Comparison of ENCODE assay signal across 8 cellular contexts in the genomic region with DNA sequence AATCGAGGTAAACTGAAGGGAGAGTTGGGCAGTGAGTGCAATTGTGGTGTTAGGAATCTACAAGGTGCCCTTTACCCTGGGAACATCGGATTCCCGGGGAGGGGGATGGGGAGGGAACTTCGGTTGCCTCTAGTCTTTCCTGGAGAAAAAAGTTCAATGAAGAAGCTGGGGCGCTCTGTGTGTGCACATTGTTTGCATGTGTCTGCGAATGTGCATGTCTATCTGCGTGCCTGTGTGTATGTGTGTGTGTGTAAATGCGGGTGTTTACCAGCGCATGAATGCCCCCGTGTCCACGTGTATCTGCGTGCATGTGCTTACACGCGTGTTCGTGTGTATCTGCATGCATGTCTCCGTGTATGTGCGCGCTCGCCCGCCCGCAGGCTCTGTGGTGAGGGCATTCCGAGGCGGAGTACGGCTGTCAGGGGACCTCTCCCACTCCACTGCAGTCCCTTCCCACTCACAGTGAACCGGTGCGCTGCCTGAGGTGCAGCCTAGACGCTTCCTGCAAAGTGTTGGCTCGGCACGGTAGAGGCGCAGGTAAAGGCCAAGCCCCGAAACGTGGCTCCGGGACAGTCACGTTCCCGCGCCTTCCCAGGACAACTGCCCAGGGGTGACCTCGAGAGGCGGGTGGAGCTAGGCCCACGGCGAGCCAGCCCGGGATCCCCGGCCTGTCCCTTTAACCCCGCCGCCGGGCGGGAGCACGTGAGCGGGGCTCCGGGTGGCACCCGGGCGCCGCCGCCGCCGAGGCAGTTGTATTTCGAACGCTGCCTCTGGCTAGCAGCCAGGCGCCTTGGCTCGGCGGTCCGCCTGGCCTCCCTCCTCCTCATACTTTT. TPM values are rescaled to one million over a fixed set of nuclear protein-coding genes. Genes with fewer than 3 reads are reported as not detected.
DNase-seq lines count a peak whose midpoint lies in the region; ATAC-seq and TF ChIP-seq lines count a peak whose summit lies in the region.

No MANE protein-coding gene starts in this region.

- H3K9me3 Mint-ChIP-seq in activated CD4-positive, alpha-beta memory T cell treated with anti-CD3 and anti-CD28 coated beads for 36 hours, result no peaks in the 10 kb centered on the region
- no peaks in the 10 kb centered on the region for H3K9me3 Mint-ChIP-seq in activated CD4-positive, alpha-beta memory T cell treated with anti-CD3 and anti-CD28 coated beads, Interleukin-2, amount 10 ng/mL, durations not matched to agents 7 days and 5 days
- no peaks in the 10 kb centered on the region for H3K9me3 Mint-ChIP-seq in chondrocyte (ENCODE audit: low read depth)

- H3K27me3 Mint-ChIP-seq in activated CD4-positive, alpha-beta memory T cell treated with anti-CD3 and anti-CD28 coated beads for 36 hours, result peaks cover 49% of the 10 kb centered on the region
- peaks cover 62% of the 10 kb centered on the region for H3K27me3 Mint-ChIP-seq in activated CD4-positive, alpha-beta memory T cell treated with anti-CD3 and anti-CD28 coated beads, Interleukin-2, amount 10 ng/mL, durations not matched to agents 7 days and 5 days
- no peaks in the 10 kb centered on the region for H3K27me3 Mint-ChIP-seq in chondrocyte (ENCODE audit: low read depth)

- DNase-seq in activated CD4-positive, alpha-beta memory T cell treated with anti-CD3 and anti-CD28 coated beads for 36 hours, result peak; percentile 9
- DNase-seq in activated CD4-positive, alpha-beta memory T cell treated with anti-CD3 and anti-CD28 coated beads, Interleukin-2, amount 10 ng/mL, durations not matched to agents 7 days and 5 days, result no peak
- peak; percentile 58 for DNase-seq in NCI-H82 treated with DMSO at 0.1 percent for 48 hours (lab: John Stamatoyannopoulos, UW; ENCODE audit: unreplicated experiment)
- no peak for DNase-seq in chondrocyte (ENCODE audit: low spot score)
- DNase-seq in left lobe of liver (ENCODE audit: low spot score), result peak; percentile 68
- peak; percentile 17 for DNase-seq in testis

- POLR2A ChIA-PET in activated CD4-positive, alpha-beta memory T cell treated with anti-CD3 and anti-CD28 coated beads for 36 hours (lab: Charles Lee), result no interaction called here
- POLR2A ChIA-PET in activated CD4-positive, alpha-beta memory T cell treated with anti-CD3 and anti-CD28 coated beads, Interleukin-2, amount 10 ng/mL, durations not matched to agents 7 days and 5 days (lab: Charles Lee), result no interaction called here

- peak overlapping the region; percentile 33 for H3K4me3 Mint-ChIP-seq in activated CD4-positive, alpha-beta memory T cell treated with anti-CD3 and anti-CD28 coated beads for 36 hours
- no peak overlapping the region for H3K4me3 Mint-ChIP-seq in activated CD4-positive, alpha-beta memory T cell treated with anti-CD3 and anti-CD28 coated beads, Interleukin-2, amount 10 ng/mL, durations not matched to agents 7 days and 5 days
- H3K4me3 Mint-ChIP-seq in chondrocyte (ENCODE audit: unreplicated experiment), result peak overlapping the region; percentile 96

- H3K27me3 ChIP-seq in testis, result no peaks in the 10 kb centered on the region

- no peaks in the 10 kb centered on the region for H3K9me3 ChIP-seq in testis

- peak; percentile 84 for ATAC-seq in left lobe of liver
- no peak for ATAC-seq in HG02610 (IDR thresholded peaks at IDR 0.05; ENCODE audit: unreplicated experiment)
- no peak for ATAC-seq in HG02642 (IDR thresholded peaks at IDR 0.05; ENCODE audit: poor library complexity, unreplicated experiment)

- peaks cover 18% of the 10 kb centered on the region for H3K4me1 ChIP-seq in testis

- no peak overlapping the region for H3K27ac Mint-ChIP-seq in activated CD4-positive, alpha-beta memory T cell treated with anti-CD3 and anti-CD28 coated beads for 36 hours
- no peak overlapping the region for H3K27ac Mint-ChIP-seq in activated CD4-positive, alpha-beta memory T cell treated with anti-CD3 and anti-CD28 coated beads, Interleukin-2, amount 10 ng/mL, durations not matched to agents 7 days and 5 days
- peak overlapping the region; percentile 97 for H3K27ac Mint-ChIP-seq in chondrocyte (ENCODE audit: unreplicated experiment)

- WGBS in testis, 2 donors, result 2 to 4% methylated on average over 32 to 61 of the region's 61 CpGs

- H3K27ac ChIP-seq in testis, result no peak overlapping the region

- TF ChIP-seq POLR2A in testis (IDR thresholded peaks at IDR 0.05), result no peak

- peaks cover 12% of the 10 kb centered on the region for H3K4me1 Mint-ChIP-seq in activated CD4-positive, alpha-beta memory T cell treated with anti-CD3 and anti-CD28 coated beads for 36 hours (ENCODE audit: low read depth)
- peaks cover 16% of the 10 kb centered on the region for H3K4me1 Mint-ChIP-seq in activated CD4-positive, alpha-beta memory T cell treated with anti-CD3 and anti-CD28 coated beads, Interleukin-2, amount 10 ng/mL, durations not matched to agents 7 days and 5 days
- peaks cover 39% of the 10 kb centered on the region for H3K4me1 Mint-ChIP-seq in chondrocyte (ENCODE audit: low read depth)

- H3K36me3 Mint-ChIP-seq in activated CD4-positive, alpha-beta memory T cell treated with anti-CD3 and anti-CD28 coated beads for 36 hours, result no peaks in the 10 kb centered on the region
- H3K36me3 Mint-ChIP-seq in activated CD4-positive, alpha-beta memory T cell treated with anti-CD3 and anti-CD28 coated beads, Interleukin-2, amount 10 ng/mL, durations not matched to agents 7 days and 5 days (ENCODE audit: low read depth), result no peaks in the 10 kb centered on the region
- no peaks in the 10 kb centered on the region for H3K36me3 Mint-ChIP-seq in chondrocyte (ENCODE audit: low read depth)

- intact Hi-C loops in activated CD4-positive, alpha-beta memory T cell treated with anti-CD3 and anti-CD28 coated beads for 36 hours (cut with micrococcal nuclease), result loop anchor here (10.0 kb wide), 2 partner anchors 161 to 261 kb away; no protein-coding TSS in a partner anchor
- intact Hi-C loops in testis (cut with DNase I; ENCODE audit: low total_unique reads), result no loop called here

- H3K4me3 ChIP-seq in testis, result peak overlapping the region; percentile 41 to 43

- no peaks in the 10 kb centered on the region for H3K36me3 ChIP-seq in testis (ENCODE audit: low read depth, missing control alignments)

- TF ChIP-seq CTCF in chondrocyte (IDR thresholded peaks at IDR 0.05), result no peak
- no peak for TF ChIP-seq CTCF in testis (IDR thresholded peaks at IDR 0.05)

- CTCF ChIA-PET in activated CD4-positive, alpha-beta memory T cell treated with anti-CD3 and anti-CD28 coated beads for 36 hours (lab: Charles Lee), result no interaction called here
- CTCF ChIA-PET in activated CD4-positive, alpha-beta memory T cell treated with anti-CD3 and anti-CD28 coated beads, Interleukin-2, amount 10 ng/mL, durations not matched to agents 7 days and 5 days (lab: Charles Lee), result no interaction called here

RNA-seq across cellular contexts. Expression of a gene that starts 0.6 kb away (rescaled TPM):
- total RNA-seq in activated CD4-positive, alpha-beta memory T cell treated with anti-CD3 and anti-CD28 coated beads for 36 hours, result not detected
- total RNA-seq in activated CD4-positive, alpha-beta memory T cell treated with anti-CD3 and anti-CD28 coated beads, Interleukin-2, amount 10 ng/mL, durations not matched to agents 7 days and 5 days, result not detected
- total RNA-seq in chondrocyte (18.6 to 23.0 TPM (median 19.6 TPM) in 3 replicates), left lobe of liver (0.25 TPM), testis (1 to 10 TPM; 3.1 to 4.0 TPM)
- polyA plus RNA-seq in testis (ENCODE audit: insufficient read depth, low read depth, low replicate concordance), result 5.7 TPM

Comparison
In these comparisons a context has a peak if more than half of its experiments do, and no peak if none do; other contexts are left out.
1. DNase-seq: peak in activated CD4-positive, alpha-beta memory T cell treated with anti-CD3 and anti-CD28 coated beads for 36 hours (single experiment), NCI-H82 treated with DMSO at 0.1 percent for 48 hours (single experiment), left lobe of liver (single experiment) and testis (single experiment); none in activated CD4-positive, alpha-beta memory T cell treated with anti-CD3 and anti-CD28 coated beads, Interleukin-2, amount 10 ng/mL, durations not matched to agents 7 days and 5 days (single experiment) and chondrocyte (single experiment).